Comparison of ENCODE assay signal across 21 cellular contexts in the genomic region with DNA sequence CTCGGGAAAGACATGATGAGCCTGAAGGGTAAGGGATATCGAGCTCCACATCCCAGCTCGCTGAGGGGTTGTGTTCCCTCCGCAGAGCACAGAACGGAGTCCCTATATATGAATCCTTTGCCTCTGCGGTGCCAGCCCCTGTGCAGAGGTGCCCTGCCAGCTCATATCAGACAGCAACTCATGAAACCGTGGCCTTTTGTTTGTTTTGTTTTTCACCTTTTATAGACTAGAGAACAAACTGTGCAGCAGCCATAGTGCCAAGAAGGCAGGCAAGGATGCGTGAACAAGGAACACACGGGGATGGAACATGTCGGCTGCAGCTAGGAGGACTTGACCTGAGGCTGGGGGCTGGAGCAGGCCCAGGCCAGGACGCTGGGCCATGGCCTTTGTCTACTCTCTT.
DNase-seq lines count a peak whose midpoint lies in the region; ATAC-seq and TF ChIP-seq lines count a peak whose summit lies in the region.
"Had no signal": no experiment of that assay in that cellular context is flagged by ENCODE, and none has a peak within 500 bp of the region (broad histone marks: within the 10 kb centered on the region; RNA-seq: fewer than 3 reads in every experiment).

No MANE protein-coding gene starts in this region.

- H3K36me3 ChIP-seq in prostate gland: no peaks in the 10 kb centered on the region
- H3K36me3 ChIP-seq: BE2C; BLaER1 treated with 17β-estradiol and CSF1 and Interleukin-3, amounts not matched to agents 10 nM and 100 nM had no signal

- no peaks in the 10 kb centered on the region for H3K4me1 ChIP-seq in prostate gland (replicated peaks)
- H3K4me1 ChIP-seq: BE2C had no signal

- TF ChIP-seq CTCF in VCaP (conservative IDR thresholded peaks at IDR 0.05): no peak
- no peak for TF ChIP-seq CTCF in prostate gland (IDR thresholded peaks at IDR 0.05)
- TF ChIP-seq CTCF in MCF 10A (IDR thresholded peaks at IDR 0.05; ENCODE audit: unreplicated experiment): no peak

- no peak overlapping the region for H3K27ac Mint-ChIP-seq in MCF 10A (ENCODE audit: low read depth, unreplicated experiment)
- H3K27ac Mint-ChIP-seq: CD4-positive, alpha-beta memory T cell had no signal

- no peaks in the 10 kb centered on the region for H3K4me1 Mint-ChIP-seq in MCF 10A (ENCODE audit: insufficient read depth, unreplicated experiment)
- H3K4me1 Mint-ChIP-seq: CD4-positive, alpha-beta memory T cell had no signal

- no TSS peak for BruUV-seq in MCF 10A (replicated peaks; lab: Mats Ljungman, UMichigan)

- peak; percentile 7 for DNase-seq in NCI-H345 (lab: John Stamatoyannopoulos, UW)
- DNase-seq in NCI-H345 treated with DMSO at 0.1 percent for 48 hours (lab: John Stamatoyannopoulos, UW; ENCODE audit: unreplicated experiment): no peak
- DNase-seq in prostate gland (ENCODE audit: low spot score): peak; percentile 68
- no peak for DNase-seq in NCI-H2171 (lab: John Stamatoyannopoulos, UW)
- DNase-seq in MCF 10A (ENCODE audit: unreplicated experiment): no peak
- DNase-seq: AML-193; BE2C; Calu3; CD4-positive, alpha-beta memory T cell; COR-L47; DMS53; EL; GDM1; GM23248; H7; HCEC 1CT had no signal

- ATAC-seq in esophagus mucosa: no peak
- ATAC-seq: GM12878 had no signal

- TF ChIP-seq POLR2A in prostate gland (IDR thresholded peaks at IDR 0.05): no peak

- no peaks in the 10 kb centered on the region for H3K9me3 Mint-ChIP-seq in MCF 10A (ENCODE audit: unreplicated experiment)
- H3K9me3 Mint-ChIP-seq: CD4-positive, alpha-beta memory T cell had no signal

- no peak overlapping the region for H3K4me3 Mint-ChIP-seq in MCF 10A (ENCODE audit: unreplicated experiment)
- H3K4me3 Mint-ChIP-seq: CD4-positive, alpha-beta memory T cell had no signal

- intact Hi-C loops in prostate gland (cut with DNase I): no loop called here
- intact Hi-C loops in MCF 10A (cut with micrococcal nuclease): no loop called here

- no peaks in the 10 kb centered on the region for H3K27me3 Mint-ChIP-seq in MCF 10A (ENCODE audit: insufficient read depth, unreplicated experiment)

- CTCF ChIA-PET in MCF 10A (lab: Yijun Ruan, JAX): interaction anchor here (0.7 to 1.9 kb wide), 3 partner anchors 17 to 375 kb away, joined by 3 to 9 read pairs (median 5); no protein-coding TSS in a partner anchor

- POLR2A ChIA-PET in MCF 10A (lab: Yijun Ruan, JAX): no interaction called here

- H3K27me3 ChIP-seq in prostate gland (replicated peaks; ENCODE audit: insufficient read depth): no peaks in the 10 kb centered on the region
- H3K27me3 ChIP-seq: BLaER1 treated with 17β-estradiol and CSF1 and Interleukin-3, amounts not matched to agents 10 nM and 100 nM had no signal

- H3K27ac ChIP-seq in VCaP (peak overlapping the region; percentile 88), prostate gland (peak overlapping the region; percentile 41 to 67)
- H3K27ac ChIP-seq: 22Rv1; BLaER1 treated with 17β-estradiol and CSF1 and Interleukin-3, amounts not matched to agents 10 nM and 100 nM; GM23248 had no signal

- no peak overlapping the region for H3K4me3 ChIP-seq in prostate gland
- H3K4me3 ChIP-seq: BLaER1 treated with 17β-estradiol and CSF1 and Interleukin-3, amounts not matched to agents 10 nM and 100 nM; GM12878; GM23248 had no signal

- no peaks in the 10 kb centered on the region for H3K9me3 ChIP-seq in prostate gland
- H3K9me3 ChIP-seq: BE2C; BLaER1 treated with 17β-estradiol and CSF1 and Interleukin-3, amounts not matched to agents 10 nM and 100 nM had no signal

- 42% methylated on average over 11 of the region's 11 CpGs for WGBS in prostate gland

- no peaks in the 10 kb centered on the region for H3K36me3 Mint-ChIP-seq in MCF 10A (ENCODE audit: insufficient read depth, unreplicated experiment)
- H3K36me3 Mint-ChIP-seq: CD4-positive, alpha-beta memory T cell had no signal

Comparison
In these comparisons a context has a peak if more than half of its experiments do, and no peak if none do; other contexts are left out.
1. DNase-seq: peak in NCI-H345 (single experiment) and prostate gland (single experiment); none in NCI-H345 treated with DMSO at 0.1 percent for 48 hours (single experiment), NCI-H2171 (single experiment) and MCF 10A (single experiment).